In the genomic region with DNA sequence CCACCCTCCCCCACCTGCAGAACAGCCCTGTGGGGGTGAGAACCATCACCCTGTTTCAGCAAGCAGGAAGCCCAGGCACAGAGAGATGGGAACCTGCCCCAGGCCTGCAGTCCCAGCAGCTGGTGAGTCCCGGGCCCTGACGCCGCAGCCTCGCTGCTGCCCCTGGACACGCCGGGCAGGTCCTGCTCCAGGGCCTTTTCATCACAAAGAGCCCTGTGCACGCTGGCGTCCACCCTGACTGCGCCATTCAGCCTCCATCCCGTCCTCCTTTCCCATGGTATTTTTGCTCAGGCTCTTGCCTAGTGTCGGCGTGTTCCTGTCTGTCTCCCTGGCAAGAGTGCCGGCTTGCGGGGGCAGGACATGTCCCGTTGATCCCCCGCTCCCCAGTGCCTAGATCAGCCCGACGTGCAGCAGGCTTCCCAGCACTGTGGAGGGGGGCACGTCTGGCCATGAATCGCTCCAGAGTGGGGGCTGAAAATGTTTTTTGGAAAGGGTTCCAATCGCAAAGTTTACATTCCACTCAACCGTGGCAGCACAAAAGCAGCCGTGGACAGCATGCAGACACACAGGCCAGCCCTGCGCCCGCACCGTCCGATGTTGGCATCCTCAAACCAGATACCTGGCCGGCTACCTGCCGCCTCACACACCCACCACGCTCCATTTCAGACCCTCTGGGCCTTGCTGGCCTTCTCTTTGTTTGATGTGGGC, we compare ENCODE assay signal across 16 cellular contexts. TPM values are rescaled to one million over a fixed set of nuclear protein-coding genes. Genes with fewer than 3 reads are reported as not detected.
DNase-seq lines count a peak whose midpoint lies in the region; ATAC-seq and TF ChIP-seq lines count a peak whose summit lies in the region.
"Had no signal": no experiment of that assay in that cellular context is flagged by ENCODE, and none has a peak within 500 bp of the region (broad histone marks: within the 10 kb centered on the region; RNA-seq: fewer than 3 reads in every experiment).

No MANE protein-coding gene starts in this region.

- ATAC-seq in Right ventricle myocardium inferior (no peak), HG02759 (IDR thresholded peaks at IDR 0.05; ENCODE audit: unreplicated experiment) (no peak)
- ATAC-seq: CD8-positive, alpha-beta T cell had no signal

- no peak overlapping the region for H2AFZ ChIP-seq in neuronal stem cell (ENCODE audit: low read length)

- no peak for TF ChIP-seq POLR2A in sigmoid colon (IDR thresholded peaks at IDR 0.05)

- H3K4me2 ChIP-seq in neuronal stem cell (ENCODE audit: insufficient read depth, low read length, poor library complexity, severe bottlenecking) = no peak overlapping the region

- H3K27me3 ChIP-seq in right atrium auricular region (no peaks in the 10 kb centered on the region), neuronal stem cell (ENCODE audit: control insufficient read depth in 3 of 3, insufficient read depth in 3 of 3, low read depth in 1 of 3, low read length in 3 of 3) (peaks cover 0 to 56% (median 0%) of the 10 kb centered on the region in 3 experiments), sigmoid colon (peaks cover 0 to 90% (median 50%) of the 10 kb centered on the region in 3 donors)

- H2BK12ac ChIP-seq in neuronal stem cell (ENCODE audit: low read length) = peak overlapping the region; percentile 22

- no peaks in the 10 kb centered on the region for H3K4me1 ChIP-seq in right atrium auricular region
- peaks cover 0 to 8% of the 10 kb centered on the region in 2 donors for H3K4me1 ChIP-seq in neuronal stem cell (ENCODE audit: control insufficient read depth in 2 of 2, insufficient read depth in 1 of 2, low read depth in 1 of 2, low read length in 2 of 2)
- no peaks in the 10 kb centered on the region for H3K4me1 ChIP-seq in sigmoid colon
- H3K4me1 ChIP-seq: Caco-2 had no signal

- no peak overlapping the region for H4K8ac ChIP-seq in neuronal stem cell (ENCODE audit: low read depth, low read length)

- H2BK120ac ChIP-seq in neuronal stem cell (ENCODE audit: low read depth, low read length) = peak overlapping the region; percentile 81

- H3K14ac ChIP-seq in neuronal stem cell (ENCODE audit: low read length) = peak overlapping the region; percentile 38

- DNase-seq in Right ventricle myocardium inferior (ENCODE audit: missing footprints) (peak; percentile 45), right atrium auricular region (ENCODE audit: low spot score) (no peak), Ammon's horn (ENCODE audit: low spot score) (peak; percentile 30), NCI-H69 (lab: John Stamatoyannopoulos, UW) (peak; percentile 1), neuronal stem cell (ENCODE audit: low spot score) (no peak), sigmoid colon (no peak)
- DNase-seq: 8988T; ACHN; Caco-2; Calu3; CD4-positive, alpha-beta T cell; CD8-positive, alpha-beta T cell; GF-D8 had no signal

- H3K4ac ChIP-seq in neuronal stem cell (ENCODE audit: low read length) = no peak overlapping the region

- no CpG with 5 or more reads among the region's 30 CpGs for WGBS in neuronal stem cell (ENCODE audit: extremely low coverage in 2 of 2, insufficient read length in 2 of 2, insufficient replicate concordance in 1 of 2), 2 donors
- 81 to 82% methylated on average over 30 of the region's 30 CpGs for WGBS in sigmoid colon, 2 donors

- no peak for TF ChIP-seq CTCF in right atrium auricular region (IDR thresholded peaks at IDR 0.05)
- TF ChIP-seq CTCF in sigmoid colon (IDR thresholded peaks at IDR 0.05) = no peak

- no peak for TF ChIP-seq EP300 in sigmoid colon (IDR thresholded peaks at IDR 0.05)

- H3K27ac ChIP-seq in right atrium auricular region (no peak overlapping the region), neuronal stem cell (replicated peaks; ENCODE audit: low read length) (no peak overlapping the region), sigmoid colon (no peak overlapping the region)
- H3K27ac ChIP-seq: BLaER1 treated with 17β-estradiol and CSF1 and Interleukin-3, amounts not matched to agents 10 nM and 100 nM; C4-2B had no signal

- H3K9ac ChIP-seq in neuronal stem cell (ENCODE audit: low read depth, low read length, poor library complexity) = no peak overlapping the region
- H3K9ac ChIP-seq: BLaER1 treated with 17β-estradiol and CSF1 and Interleukin-3, amounts not matched to agents 10 nM and 100 nM had no signal

- H2AK5ac ChIP-seq in neuronal stem cell (ENCODE audit: low read depth, low read length) = peak overlapping the region; percentile 70

- H3K9me3 ChIP-seq in right atrium auricular region (peaks cover 0 to 7% of the 10 kb centered on the region in 2 donors), neuronal stem cell (replicated peaks in 1 of 2; ENCODE audit: control insufficient read depth in 2 of 2, insufficient read depth in 1 of 2, low read depth in 1 of 2, low read length in 2 of 2) (peaks cover under 1 to 10% of the 10 kb centered on the region in 2 donors), sigmoid colon (peaks cover under 1 to 5% (median 3%) of the 10 kb centered on the region in 4 donors)
- H3K9me3 ChIP-seq: Caco-2 had no signal

- no peak overlapping the region for H4K91ac ChIP-seq in neuronal stem cell (ENCODE audit: low read depth, low read length, poor library complexity)

- H2BK15ac ChIP-seq in neuronal stem cell (ENCODE audit: low read length) = peak overlapping the region; percentile 26

- H3K18ac ChIP-seq in neuronal stem cell (ENCODE audit: low read length) = peak overlapping the region; percentile 76

- H3K4me3 ChIP-seq in right atrium auricular region (no peak overlapping the region), neuronal stem cell (ENCODE audit: low read length in 2 of 2) (no peak overlapping the region), sigmoid colon (no peak overlapping the region)
- H3K4me3 ChIP-seq: BLaER1 treated with 17β-estradiol and CSF1 and Interleukin-3, amounts not matched to agents 10 nM and 100 nM had no signal

- H3K36me3 ChIP-seq in right atrium auricular region (no peaks in the 10 kb centered on the region), neuronal stem cell (replicated peaks in 1 of 2; ENCODE audit: control insufficient read depth in 2 of 2, insufficient read depth in 2 of 2, low read length in 2 of 2) (no peaks in the 10 kb centered on the region), sigmoid colon (no peaks in the 10 kb centered on the region)
- H3K36me3 ChIP-seq: BLaER1 treated with 17β-estradiol and CSF1 and Interleukin-3, amounts not matched to agents 10 nM and 100 nM had no signal

- H3K79me1 ChIP-seq in neuronal stem cell (ENCODE audit: low read depth, low read length) = no peaks in the 10 kb centered on the region

- peak overlapping the region; percentile 43 for H3K23ac ChIP-seq in neuronal stem cell (ENCODE audit: low read depth, low read length, poor library complexity)

- H2BK5ac ChIP-seq in neuronal stem cell (ENCODE audit: low read length) = peak overlapping the region; percentile 87

- intact Hi-C loops in Right ventricle myocardium inferior (cut with DNase I) (no loop called here), sigmoid colon (cut with DNase I) (no loop called here)

RNA-seq across cellular contexts. Expression of a gene that starts 6.3 kb away (rescaled TPM):
- total RNA-seq in Right ventricle myocardium inferior = 0.70 TPM
- under 1 TPM; 0.08 to 0.11 TPM for total RNA-seq in right atrium auricular region
- polyA plus RNA-seq in neuronal stem cell (2013, experiment 1 of 2) = 0.39 TPM
- polyA plus RNA-seq in neuronal stem cell (2013, experiment 2 of 2) = 0.35 TPM
- under 1 TPM; 0.16 to 0.83 (median 0.63) TPM for total RNA-seq in sigmoid colon
- polyA plus RNA-seq in sigmoid colon = under 1 TPM in 2 of 3 donors, not detected in 1; under 0.01 to 0.57 TPM

Comparison
In these comparisons a context has a peak if more than half of its experiments do, and no peak if none do; other contexts are left out.
1. DNase-seq: peak in Right ventricle myocardium inferior (single experiment), Ammon's horn (single experiment) and NCI-H69 (single experiment); none in right atrium auricular region (single experiment), neuronal stem cell (single experiment) and sigmoid colon (single experiment).